8 cellular contexts compared by ENCODE assay signal in genomic region chr3:30693470-30694120, GRCh38.
DNase-seq lines count a peak whose midpoint lies in the region; ATAC-seq, FAIRE-seq and TF ChIP-seq lines count a peak whose summit lies in the region.

No MANE protein-coding gene starts in this region.

- H3F3A ChIP-seq in GM23338 (replicated peaks; ENCODE audit: low read depth), result 0 out of 2 replicates have a peak, but pooled peaks cover 5% of the 10 kb centered on the region

- H3K4me1 ChIP-seq in GM23338 (ENCODE audit: insufficient read depth), result peaks cover 41% of the 10 kb centered on the region
- no peaks in the 10 kb centered on the region for H3K4me1 ChIP-seq in K562 (replicated peaks in 1 of 2; ENCODE audit: control insufficient read depth in 2 of 2, insufficient read depth in 2 of 2, low read length in 2 of 2)

- H3K27ac ChIP-seq in GM23338 (ENCODE audit: low read depth), result no peak overlapping the region
- no peak overlapping the region for H3K27ac ChIP-seq in K562 (ENCODE audit: extremely low read depth, low read depth, low read length)

- H3K9ac ChIP-seq in K562 (ENCODE audit: insufficient read depth in 1 of 2, low read depth in 2 of 2, low read length in 2 of 2), result no peak overlapping the region

- H3K27me3 Mint-ChIP-seq in GM23338 (ENCODE audit: insufficient read depth, low read depth, poor library complexity), result peaks cover 5% of the 10 kb centered on the region

- H4K20me1 ChIP-seq in GM23338 (replicated peaks; ENCODE audit: insufficient read depth), result no peaks in the 10 kb centered on the region
- H4K20me1 ChIP-seq in K562 (replicated peaks; ENCODE audit: control insufficient read depth, insufficient read depth, low read length), result no peaks in the 10 kb centered on the region

- peak; percentile 85 to 89 for TF ChIP-seq RAD21 in K562 (CRISPR knock-in tag; conservative IDR thresholded peaks at IDR 0.05 in 1 of 2, IDR thresholded peaks at IDR 0.05 in 1 of 2)

- H3K4me3 Mint-ChIP-seq in GM23338, result no peak overlapping the region

- H3K27ac Mint-ChIP-seq in GM23338, result no peak overlapping the region

- TF ChIP-seq CTCF in GM23338 (conservative IDR thresholded peaks at IDR 0.05; ENCODE audit: low read depth in 2 of 2) (peak; percentile 95 to 96), K562 (IDR thresholded peaks at IDR 0.05 in 2 of 3, conservative IDR thresholded peaks at IDR 0.05 in 1 of 3; ENCODE audit: insufficient read depth in 2 of 3, low read depth in 1 of 3, low read length in 3 of 3) (peak in 2 of 3 experiments; percentile 46 to 54; a peak in 4 of 6 replicates)

- H3K4me3 ChIP-seq in GM23338 (no peak overlapping the region), K562 (no peak overlapping the region)

- no peak for FAIRE-seq in K562 (lab: Jason Lieb, UNC)

- ATAC-seq in GM23338 (peak; percentile 96), K562 (peak; percentile 77)

- TF ChIP-seq POLR2A in K562 (conservative IDR thresholded peaks at IDR 0.05), result no peak

- no peak for TF ChIP-seq EP300 in K562 (IDR thresholded peaks at IDR 0.05; ENCODE audit: low read length)

- CTCF ChIA-PET in K562 (lab: Yijun Ruan, JAX; ENCODE audit: low intra/inter-chr PET ratio), result no interaction called here

- POLR2A ChIA-PET in K562 (lab: Yijun Ruan, JAX), result interaction anchor here (1.4 kb wide), 1 partner anchor 22 kb away, joined by 3 read pairs; no protein-coding TSS in a partner anchor

- in situ Hi-C loops in K562 (cut with MboI), result no loop called here

- H3K4me2 ChIP-seq in GM23338, result no peak overlapping the region
- no peak overlapping the region for H3K4me2 ChIP-seq in K562 (ENCODE audit: insufficient read depth, low read length)

- BruUV-seq in K562 (replicated peaks; lab: Mats Ljungman, UMichigan), result no TSS peak

- peaks cover 48% of the 10 kb centered on the region for H3K4me1 Mint-ChIP-seq in GM23338

- H3K9me3 Mint-ChIP-seq in GM23338, result no peaks in the 10 kb centered on the region

- H3K36me3 ChIP-seq in GM23338 (ENCODE audit: insufficient read depth) (peaks cover 8% of the 10 kb centered on the region; the same call in 1 of the 2 replicates), K562 (ENCODE audit: control insufficient read depth, insufficient read depth, low read length) (no peaks in the 10 kb centered on the region)

- H2AFZ ChIP-seq in GM23338, result no peak overlapping the region
- H2AFZ ChIP-seq in K562 (ENCODE audit: low read depth, low read length), result no peak overlapping the region

- H3K9me3 ChIP-seq in K562 (replicated peaks; ENCODE audit: control insufficient read depth, insufficient read depth, low read depth, low read length), result no peaks in the 10 kb centered on the region

- H3K27me3 ChIP-seq in GM23338 (ENCODE audit: insufficient read depth) (no peaks in the 10 kb centered on the region), K562 (ENCODE audit: control insufficient read depth in 2 of 2, insufficient read depth in 2 of 2, low read length in 2 of 2) (no peaks in the 10 kb centered on the region)

- DNase-seq in activated effector memory CD4-positive, alpha-beta T cell treated with anti-CD3 and anti-CD28 coated beads, Interleukin-2, amount 50 U/mL, for 16 hours, result peak; percentile 68
- DNase-seq in activated effector memory CD4-positive, alpha-beta T cell treated with Interleukin-2 at 50 U/mL for 16 hours, result no peak
- DNase-seq in GM23338 (ENCODE audit: low spot score) (peak; percentile 89), KG1 (lab: John Stamatoyannopoulos, UW) (peak; percentile 32), SHP77 (lab: John Stamatoyannopoulos, UW) (peak; percentile 44 to 69), K562 (ENCODE audit: extremely low read depth in 1 of 4, low spot score in 3 of 4) (peak; percentile 17 to 34 (median 18)), iPS DF 4.7 (ENCODE audit: extremely low read depth, low spot score) (peak; percentile 46), smooth muscle cell of the brain vasculature (ENCODE audit: low read depth, low spot score) (peak; percentile 50)

- peaks cover 44% of the 10 kb centered on the region for H3K36me3 Mint-ChIP-seq in GM23338 (ENCODE audit: low read depth)

- WGBS in K562 (ENCODE audit: insufficient coverage, low coverage, missing lambda C conversion rate), result 0% methylated on average over 2 of the region's 2 CpGs

- H3K9me2 ChIP-seq in GM23338 (ENCODE audit: insufficient read depth), result peaks cover 4% of the 10 kb centered on the region; the same call in 1 of the 2 replicates

- H3K9me1 ChIP-seq in K562 (ENCODE audit: control insufficient read depth, insufficient read depth, low read length), result no peaks in the 10 kb centered on the region

- H3K79me2 ChIP-seq in GM23338 (replicated peaks; ENCODE audit: insufficient read depth) (no peaks in the 10 kb centered on the region), K562 (ENCODE audit: control insufficient read depth, insufficient read depth, low read length) (no peaks in the 10 kb centered on the region)

- intact Hi-C loops in K562 (cut with micrococcal nuclease), result loop anchor here (5.0 kb wide), 1 partner anchor 681 kb away; no protein-coding TSS in a partner anchor

TF ChIP-seq in GM23338, 12 proteins besides CTCF, POLR2A, EP300 and RAD21 (continues in another document):
- TF ChIP-seq ZNF114 (CRISPR knock-in tag; IDR thresholded peaks at IDR 0.05) (no peak), ZNF331 (CRISPR knock-in tag; IDR thresholded peaks at IDR 0.05; ENCODE audit: low read depth) (no peak), NANOG (IDR thresholded peaks at IDR 0.05; ENCODE audit: borderline replicate concordance) (no peak), JUNB (IDR thresholded peaks at IDR 0.05; ENCODE audit: unreplicated experiment) (no peak)

TF ChIP-seq in K562, 482 proteins besides CTCF, POLR2A, EP300 and RAD21:
- TF ChIP-seq ZBTB43 (CRISPR knock-in tag; IDR thresholded peaks at IDR 0.05) (no peak), FOXM1 (IDR thresholded peaks at IDR 0.05; ENCODE audit: low read depth) (no peak), FOXM1 (CRISPR knock-in tag; IDR thresholded peaks at IDR 0.05; ENCODE audit: low read depth) (no peak), SMC3 (conservative IDR thresholded peaks at IDR 0.05; ENCODE audit: insufficient read depth, low read depth, low read length) (0 out of 2 replicates have a peak, but pooled peaks have one; percentile 24), DLX4 (CRISPR knock-in tag; IDR thresholded peaks at IDR 0.05) (no peak), DEAF1 (CRISPR knock-in tag; IDR thresholded peaks at IDR 0.05) (peak; percentile 77)
